ENCODE assay signal across 15 cellular contexts in the genomic region with DNA sequence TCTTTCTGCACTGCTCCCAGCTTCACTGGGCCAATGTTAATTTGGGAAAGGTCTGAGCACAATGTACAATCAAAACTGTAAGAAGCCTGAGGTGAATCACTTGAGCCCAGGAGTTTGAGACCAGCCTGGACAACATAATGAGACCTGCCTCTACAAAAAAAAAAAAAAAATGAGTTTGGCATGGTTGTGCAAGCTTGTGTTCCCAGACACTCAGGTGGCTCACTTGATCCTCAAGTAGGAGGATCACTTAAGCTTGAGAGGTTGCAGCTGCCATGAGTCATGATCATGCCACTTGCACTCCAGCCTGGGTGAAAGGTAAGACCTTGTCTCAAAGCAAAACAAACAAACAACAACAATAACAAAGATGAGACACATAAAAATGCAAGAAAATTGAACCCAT.
"Had no signal": no experiment of that assay in that cellular context is flagged by ENCODE, and none has a peak within 500 bp of the region (broad histone marks: within the 10 kb centered on the region; RNA-seq: fewer than 3 reads in every experiment).

No MANE protein-coding gene starts in this region.

- DNase-seq: activated CD4-positive, alpha-beta T cell treated with anti-CD3 and anti-CD28 coated beads, Interleukin-2, amount 50 U/mL, for 4 hours; activated CD8-positive, alpha-beta memory T cell treated with anti-CD3 and anti-CD28 coated beads, Interleukin-2, amount 10 ng/mL, durations not matched to agents 7 days and 5 days; activated effector memory CD4-positive, alpha-beta T cell treated with anti-CD3 and anti-CD28 coated beads, Interleukin-2, amount 50 U/mL, for 16 hours; activated T-cell treated with anti-CD3 and anti-CD28 coated beads, Interleukin-2, amount 50 U/mL, for 24 hours; amygdala; islet precursor cell; left ventricle myocardium inferior; nephron progenitor cell; psoas muscle; sigmoid colon; stimulated activated naive CD8-positive, alpha-beta T cell treated with anti-CD3 and anti-CD28 coated beads, Interleukin-15, Interleukin-2, amounts not matched to agents 100 U/mL and 50 U/mL, for 24 hours had no signal

- H3K27me3 Mint-ChIP-seq: activated T-cell treated with anti-CD3 and anti-CD28 coated beads, Interleukin-2, amount 50 U/mL, for 24 hours had no signal

- H3K9me3 Mint-ChIP-seq: activated naive CD4-positive, alpha-beta T cell treated with anti-CD3 and anti-CD28 coated beads, Interleukin-2, amount 50 U/mL, for 72 hours had no signal

- H3K4me3 ChIP-seq: gastroesophageal sphincter, left ventricle myocardium inferior, psoas muscle, sigmoid colon, suprapubic skin had no signal

- H3K4me1 ChIP-seq: gastroesophageal sphincter, psoas muscle, sigmoid colon, suprapubic skin had no signal

- FAIRE-seq: urothelium cell line had no signal

- H3K36me3 Mint-ChIP-seq: activated CD8-positive, alpha-beta memory T cell treated with anti-CD3 and anti-CD28 coated beads, Interleukin-2, amount 10 ng/mL, durations not matched to agents 7 days and 5 days had no signal

- H3K9me3 ChIP-seq: gastroesophageal sphincter, left ventricle myocardium inferior, psoas muscle, sigmoid colon, suprapubic skin had no signal

- H3K27ac ChIP-seq: gastroesophageal sphincter, left ventricle myocardium inferior, psoas muscle, sigmoid colon, suprapubic skin had no signal

- H3K27me3 ChIP-seq: gastroesophageal sphincter, sigmoid colon, suprapubic skin had no signal

- H3K36me3 ChIP-seq: gastroesophageal sphincter, left ventricle myocardium inferior, sigmoid colon, suprapubic skin had no signal

- ATAC-seq: activated CD8-positive, alpha-beta memory T cell treated with anti-CD3 and anti-CD28 coated beads, Interleukin-2, amount 10 ng/mL, durations not matched to agents 7 days and 5 days; activated naive CD4-positive, alpha-beta T cell treated with anti-CD3 and anti-CD28 coated beads, Interleukin-2, amount 50 U/mL, for 72 hours; gastroesophageal sphincter; psoas muscle; stimulated activated naive CD8-positive, alpha-beta T cell treated with anti-CD3 and anti-CD28 coated beads, Interleukin-15, Interleukin-2, amounts not matched to agents 100 U/mL and 50 U/mL, for 24 hours had no signal

- H3K4me3 Mint-ChIP-seq: activated CD8-positive, alpha-beta memory T cell treated with anti-CD3 and anti-CD28 coated beads, Interleukin-2, amount 10 ng/mL, durations not matched to agents 7 days and 5 days; activated T-cell treated with anti-CD3 and anti-CD28 coated beads, Interleukin-2, amount 50 U/mL, for 24 hours; nephron progenitor cell had no signal

- H3K27ac Mint-ChIP-seq: activated CD8-positive, alpha-beta memory T cell treated with anti-CD3 and anti-CD28 coated beads, Interleukin-2, amount 10 ng/mL, durations not matched to agents 7 days and 5 days; activated naive CD4-positive, alpha-beta T cell treated with anti-CD3 and anti-CD28 coated beads, Interleukin-2, amount 50 U/mL, for 72 hours; activated T-cell treated with anti-CD3 and anti-CD28 coated beads, Interleukin-2, amount 50 U/mL, for 24 hours; nephron progenitor cell had no signal
